23 cellular contexts compared by ENCODE assay signal in the genomic region with DNA sequence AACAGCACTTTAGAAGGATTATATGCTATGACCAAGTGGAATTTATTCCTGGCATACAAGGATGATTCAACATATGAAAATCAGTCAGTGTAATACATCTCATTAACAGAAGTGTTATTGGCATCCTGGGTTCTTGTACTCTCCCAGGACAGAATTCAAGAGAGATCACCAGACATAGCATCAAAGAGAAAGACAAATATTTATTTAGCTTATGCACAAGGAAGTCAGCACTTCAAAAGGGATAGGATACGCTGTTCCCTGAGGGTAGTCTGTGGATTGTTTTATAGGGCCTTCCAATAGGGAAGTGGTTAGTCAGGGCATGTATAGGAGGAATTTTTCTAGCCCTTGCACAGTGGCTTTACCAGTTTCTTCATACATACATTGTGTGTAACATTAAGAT.
"Had no signal": no experiment of that assay in that cellular context is flagged by ENCODE, and none has a peak within 500 bp of the region (broad histone marks: within the 10 kb centered on the region; RNA-seq: fewer than 3 reads in every experiment).

No MANE protein-coding gene starts in this region.

- H3K4me1 ChIP-seq: adrenal gland, breast epithelium, colonic mucosa, esophagus squamous epithelium, gastroesophageal sphincter, prostate gland, right atrium auricular region, spleen, testis, vagina had no signal

- H3K27me3 ChIP-seq: adrenal gland, breast epithelium, colonic mucosa, dorsolateral prefrontal cortex, esophagus squamous epithelium, gastroesophageal sphincter, neutrophil, ovary, right atrium auricular region, spleen, testis, vagina had no signal

- DNase-seq: activated CD8-positive, alpha-beta memory T cell treated with anti-CD3 and anti-CD28 coated beads for 24 hours; activated CD8-positive, alpha-beta memory T cell treated with anti-CD3 and anti-CD28 coated beads, Interleukin-2, amount 50 U/mL, for 4 hours; activated naive CD4-positive, alpha-beta T cell; activated T-cell treated with anti-CD3 and anti-CD28 coated beads, Interleukin-2, amount 50 U/mL, for 4 hours; adrenal gland; colonic mucosa; dorsolateral prefrontal cortex; effector memory CD8-positive, alpha-beta T cell; esophagus squamous epithelium; head of caudate nucleus; islet precursor cell; left cardiac atrium; ovary; spleen; stimulated activated CD4-positive, alpha-beta T cell treated with anti-CD3 and anti-CD28 coated beads, Interleukin-4, amount 100 ng/mL, for 1 hour; stimulated activated naive CD4-positive, alpha-beta T cell; testis had no signal

- H3K36me3 ChIP-seq: adrenal gland, breast epithelium, colonic mucosa, esophagus squamous epithelium, gastroesophageal sphincter, neutrophil, ovary, prostate gland, right atrium auricular region, spleen, vagina had no signal

- H3K9me3 ChIP-seq: adrenal gland, breast epithelium, colonic mucosa, esophagus squamous epithelium, neutrophil, ovary, prostate gland, right atrium auricular region, testis, vagina had no signal

- H3K27ac ChIP-seq: adrenal gland, breast epithelium, colonic mucosa, dorsolateral prefrontal cortex, gastroesophageal sphincter, neutrophil, ovary, prostate gland, right atrium auricular region, spleen, testis, vagina had no signal

- H3K4me3 ChIP-seq: adrenal gland, breast epithelium, colonic mucosa, dorsolateral prefrontal cortex, esophagus squamous epithelium, gastroesophageal sphincter, ovary, prostate gland, right atrium auricular region, spleen, testis, vagina had no signal
